In the genomic region with DNA sequence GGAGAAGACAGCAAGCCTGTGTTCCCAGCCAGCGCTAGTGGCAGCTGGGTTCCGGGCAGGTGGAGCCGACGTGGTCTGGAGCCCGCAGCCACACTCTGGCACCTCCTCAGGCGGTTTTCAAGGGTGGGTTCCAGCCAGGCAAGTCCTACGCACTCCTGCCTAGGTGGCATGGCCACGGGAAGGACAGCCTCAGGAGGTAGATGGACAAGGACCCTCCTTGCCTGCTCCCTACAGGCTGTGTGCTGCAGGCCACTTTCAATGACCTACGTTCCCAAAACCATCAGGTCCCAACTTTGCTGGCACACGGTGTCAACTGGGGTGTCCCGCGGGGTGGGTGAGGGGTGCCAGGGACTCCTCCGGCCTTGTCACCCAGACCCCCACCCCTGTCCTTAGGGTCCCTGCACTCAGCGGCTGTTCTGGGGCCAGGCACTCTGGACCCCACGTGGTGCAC, we compare ENCODE assay signal across 2 cellular contexts.
TF ChIP-seq lines count a peak whose summit lies in the region.

No MANE protein-coding gene starts in this region.

TF ChIP-seq in HCT116, 20 proteins besides CTCF, POLR2A, EP300 and RAD21:
- TF ChIP-seq ZBTB33 (IDR thresholded peaks at IDR 0.05; ENCODE audit: extremely low read depth, insufficient replicate concordance, low read length) (no peak), JUND (IDR thresholded peaks at IDR 0.05) (0 out of 2 replicates have a peak, but pooled peaks have one; percentile 5), ZFX (IDR thresholded peaks at IDR 0.05) (no peak)
- TF ChIP-seq, protein P1, sequence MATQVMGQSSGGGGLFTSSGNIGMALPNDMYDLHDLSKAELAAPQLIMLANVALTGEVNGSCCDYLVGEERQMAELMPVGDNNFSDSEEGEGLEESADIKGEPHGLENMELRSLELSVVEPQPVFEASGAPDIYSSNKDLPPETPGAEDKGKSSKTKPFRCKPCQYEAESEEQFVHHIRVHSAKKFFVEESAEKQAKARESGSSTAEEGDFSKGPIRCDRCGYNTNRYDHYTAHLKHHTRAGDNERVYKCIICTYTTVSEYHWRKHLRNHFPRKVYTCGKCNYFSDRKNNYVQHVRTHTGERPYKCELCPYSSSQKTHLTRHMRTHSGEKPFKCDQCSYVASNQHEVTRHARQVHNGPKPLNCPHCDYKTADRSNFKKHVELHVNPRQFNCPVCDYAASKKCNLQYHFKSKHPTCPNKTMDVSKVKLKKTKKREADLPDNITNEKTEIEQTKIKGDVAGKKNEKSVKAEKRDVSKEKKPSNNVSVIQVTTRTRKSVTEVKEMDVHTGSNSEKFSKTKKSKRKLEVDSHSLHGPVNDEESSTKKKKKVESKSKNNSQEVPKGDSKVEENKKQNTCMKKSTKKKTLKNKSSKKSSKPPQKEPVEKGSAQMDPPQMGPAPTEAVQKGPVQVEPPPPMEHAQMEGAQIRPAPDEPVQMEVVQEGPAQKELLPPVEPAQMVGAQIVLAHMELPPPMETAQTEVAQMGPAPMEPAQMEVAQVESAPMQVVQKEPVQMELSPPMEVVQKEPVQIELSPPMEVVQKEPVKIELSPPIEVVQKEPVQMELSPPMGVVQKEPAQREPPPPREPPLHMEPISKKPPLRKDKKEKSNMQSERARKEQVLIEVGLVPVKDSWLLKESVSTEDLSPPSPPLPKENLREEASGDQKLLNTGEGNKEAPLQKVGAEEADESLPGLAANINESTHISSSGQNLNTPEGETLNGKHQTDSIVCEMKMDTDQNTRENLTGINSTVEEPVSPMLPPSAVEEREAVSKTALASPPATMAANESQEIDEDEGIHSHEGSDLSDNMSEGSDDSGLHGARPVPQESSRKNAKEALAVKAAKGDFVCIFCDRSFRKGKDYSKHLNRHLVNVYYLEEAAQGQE (IDR thresholded peaks at IDR 0.05; ENCODE audit: low read depth), result no peak

TF ChIP-seq in H1, 55 proteins besides CTCF, POLR2A, EP300 and RAD21:
- TF ChIP-seq BCL11A (IDR thresholded peaks at IDR 0.05; ENCODE audit: low read depth in 2 of 2, low read length in 2 of 2), result no peak
- no peak; the same call in 1 of the 2 replicates for TF ChIP-seq E2F6 (IDR thresholded peaks at IDR 0.05)
- no peak for TF ChIP-seq CBX5 (IDR thresholded peaks at IDR 0.05; ENCODE audit: low read depth, low read length)
- TF ChIP-seq CHD7 (IDR thresholded peaks at IDR 0.05; ENCODE audit: insufficient replicate concordance, low read length), result no peak
- no peak for TF ChIP-seq SP4 (IDR thresholded peaks at IDR 0.05; ENCODE audit: low read length)
- TF ChIP-seq SUZ12 (IDR thresholded peaks at IDR 0.05; ENCODE audit: low read length), result no peak
- TF ChIP-seq, protein P2, sequence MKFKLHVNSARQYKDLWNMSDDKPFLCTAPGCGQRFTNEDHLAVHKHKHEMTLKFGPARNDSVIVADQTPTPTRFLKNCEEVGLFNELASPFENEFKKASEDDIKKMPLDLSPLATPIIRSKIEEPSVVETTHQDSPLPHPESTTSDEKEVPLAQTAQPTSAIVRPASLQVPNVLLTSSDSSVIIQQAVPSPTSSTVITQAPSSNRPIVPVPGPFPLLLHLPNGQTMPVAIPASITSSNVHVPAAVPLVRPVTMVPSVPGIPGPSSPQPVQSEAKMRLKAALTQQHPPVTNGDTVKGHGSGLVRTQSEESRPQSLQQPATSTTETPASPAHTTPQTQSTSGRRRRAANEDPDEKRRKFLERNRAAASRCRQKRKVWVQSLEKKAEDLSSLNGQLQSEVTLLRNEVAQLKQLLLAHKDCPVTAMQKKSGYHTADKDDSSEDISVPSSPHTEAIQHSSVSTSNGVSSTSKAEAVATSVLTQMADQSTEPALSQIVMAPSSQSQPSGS (IDR thresholded peaks at IDR 0.05; ENCODE audit: low read length), result no peak
- no peak for TF ChIP-seq YY1 (IDR thresholded peaks at IDR 0.05; ENCODE audit: low read depth, low read length)
- TF ChIP-seq, protein P3, sequence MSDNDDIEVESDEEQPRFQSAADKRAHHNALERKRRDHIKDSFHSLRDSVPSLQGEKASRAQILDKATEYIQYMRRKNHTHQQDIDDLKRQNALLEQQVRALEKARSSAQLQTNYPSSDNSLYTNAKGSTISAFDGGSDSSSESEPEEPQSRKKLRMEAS (IDR thresholded peaks at IDR 0.05), result no peak
- TF ChIP-seq ATF3 (IDR thresholded peaks at IDR 0.05; ENCODE audit: insufficient read depth, low read depth, low read length), result no peak
- TF ChIP-seq TAF1 (IDR thresholded peaks at IDR 0.05; ENCODE audit: low read depth, low read length), result no peak
- no peak for TF ChIP-seq SIRT6 (IDR thresholded peaks at IDR 0.05; ENCODE audit: low read length)
